Comparison of ENCODE assay signal across 8 cellular contexts in genomic region chr4:26858947-26859401, GRCh38. TPM values are rescaled to one million over a fixed set of nuclear protein-coding genes. Genes with fewer than 3 reads are reported as not detected.
DNase-seq lines count a peak whose midpoint lies in the region.

No MANE protein-coding gene starts in this region.

- no peaks in the 10 kb centered on the region for H3K36me3 ChIP-seq in CD8-positive, alpha-beta memory T cell (ENCODE audit: insufficient read depth, low read length)

- no peaks in the 10 kb centered on the region for H3K9me3 Mint-ChIP-seq in CD8-positive, alpha-beta memory T cell

- H3K4me1 Mint-ChIP-seq in CD8-positive, alpha-beta memory T cell: peaks cover 45 to 59% (median 54%) of the 10 kb centered on the region in 3 donors

- peaks cover 0 to 17% (median 0%) of the 10 kb centered on the region in 3 donors for H3K36me3 Mint-ChIP-seq in CD8-positive, alpha-beta memory T cell

- H3K27ac Mint-ChIP-seq in CD8-positive, alpha-beta memory T cell: peak overlapping the region in 7 of 8 donors; percentile 63 to 99 (median 94)

- no peak overlapping the region for H3K4me3 ChIP-seq in CD8-positive, alpha-beta memory T cell (ENCODE audit: low read length)

- H3K27ac ChIP-seq in CD8-positive, alpha-beta memory T cell (ENCODE audit: low read depth, low read length): peak overlapping the region; percentile 88

- POLR2A ChIA-PET in CD8-positive, alpha-beta memory T cell (lab: Charles Lee): interaction anchor here (2.2 to 3.0 kb wide), 2 partner anchors 26 to 275 kb away, joined by 17 to 18 read pairs; partner anchors contain the start of gene TBC1D19

- H3K27me3 ChIP-seq in CD8-positive, alpha-beta memory T cell (ENCODE audit: insufficient read depth, low read length, poor library complexity, severe bottlenecking): no peaks in the 10 kb centered on the region

- peak overlapping the region; percentile 91 to 99 (median 97) for H3K4me3 Mint-ChIP-seq in CD8-positive, alpha-beta memory T cell

- no peak for DNase-seq in CD8-positive, alpha-beta memory T cell
- peak; percentile 29 for DNase-seq in M059J (ENCODE audit: low read depth)
- peak; percentile 59 for DNase-seq in amniotic epithelial cell (ENCODE audit: low read depth)
- peak; percentile 46 for DNase-seq in myocyte (ENCODE audit: low read depth)
- DNase-seq in LoVo (ENCODE audit: low spot score): no peak
- DNase-seq in AG08395 (ENCODE audit: low spot score): no peak
- no peak for DNase-seq in GOT3 (lab: John Stamatoyannopoulos, UW)
- no peak for DNase-seq in putamen (ENCODE audit: low spot score)

- H3K4me1 ChIP-seq in CD8-positive, alpha-beta memory T cell (ENCODE audit: insufficient read depth, low read length): peaks cover 43% of the 10 kb centered on the region

- CTCF ChIA-PET in CD8-positive, alpha-beta memory T cell (lab: Charles Lee): interaction anchor here (2.4 to 6.5 kb wide), 2 partner anchors 26 to 57 kb away, joined by 6 to 51 read pairs; no protein-coding TSS in a partner anchor

- H3K27me3 Mint-ChIP-seq in CD8-positive, alpha-beta memory T cell: peaks cover 0 to 3% of the 10 kb centered on the region in 2 donors

- H3K9me3 ChIP-seq in CD8-positive, alpha-beta memory T cell (ENCODE audit: low read length): no peaks in the 10 kb centered on the region

RNA-seq across cellular contexts. Expression of gene STIM2, which starts 1.7 kb away (rescaled TPM):
- 10 to 100 TPM; 47.8 to 51.0 TPM for total RNA-seq in CD8-positive, alpha-beta memory T cell
- 41.4 TPM for polyA plus RNA-seq in CD8-positive, alpha-beta memory T cell
- total RNA-seq in M059J (2014; rRNA removed; shearing (Covaris generic)): 21.2 and 29.3 TPM in 2 replicates
- 32.4 and 49.1 TPM in 2 replicates for total RNA-seq in myocyte
- 13.7 TPM for polyA plus RNA-seq in myocyte (2012)

Comparison
In these comparisons a context has a peak if more than half of its experiments do, and no peak if none do; other contexts are left out.
1. DNase-seq: peak in M059J (single experiment), amniotic epithelial cell (single experiment) and myocyte (single experiment); none in CD8-positive, alpha-beta memory T cell (0 of 5), LoVo (single experiment), AG08395 (single experiment), GOT3 (single experiment) and putamen (single experiment).